Comparison of ENCODE assay signal across 8 cellular contexts in genomic region chr9:71806916-71807315, GRCh38. TPM values are rescaled to one million over a fixed set of nuclear protein-coding genes. Genes with fewer than 3 reads are reported as not detected.
A peak's percentile ranks its signal among the peaks of the same experiment; 100 is the strongest.
DNase-seq lines count a peak whose midpoint lies in the region; ATAC-seq and TF ChIP-seq lines count a peak whose summit lies in the region.

No MANE protein-coding gene starts in this region.

- intact Hi-C loops in breast epithelium (cut with DNase I; ENCODE audit: low total_unique reads) = no loop called here

- no peak overlapping the region for H3K27ac ChIP-seq in breast epithelium

- H3K9me3 ChIP-seq in breast epithelium = no peaks in the 10 kb centered on the region

- H3K4me3 ChIP-seq in AG09309 (ENCODE audit: control insufficient read depth, low read depth, low read length) (no peak overlapping the region), breast epithelium (no peak overlapping the region)

- H3K36me3 ChIP-seq in breast epithelium = no peaks in the 10 kb centered on the region

- ATAC-seq in GM18520 (IDR thresholded peaks at IDR 0.05; ENCODE audit: unreplicated experiment) (peak; percentile 89), HG03025 (IDR thresholded peaks at IDR 0.05; ENCODE audit: low FRiP score, unreplicated experiment) (peak; percentile 85)

- H3K4me1 ChIP-seq in breast epithelium = no peaks in the 10 kb centered on the region

- no peaks in the 10 kb centered on the region for H3K27me3 ChIP-seq in breast epithelium

- no peak for TF ChIP-seq POLR2A in breast epithelium (IDR thresholded peaks at IDR 0.05)

- DNase-seq in AG09309 (ENCODE audit: low read depth) (no peak), NCI-H1930 (lab: John Stamatoyannopoulos, UW) (peak; percentile 51 to 59), UCSD-AML1 (lab: John Stamatoyannopoulos, UW; ENCODE audit: unreplicated experiment) (peak; percentile 54), breast epithelium (ENCODE audit: low spot score in 2 of 2) (peak in 1 of 2 donors; percentile 37), islet precursor cell (peak; percentile 87)
- peak; percentile 27 to 58 for DNase-seq in stimulated activated CD4-positive, alpha-beta T cell treated with anti-CD3 and anti-CD28 coated beads, Interleukin-4, amount 100 ng/mL, for 4 hours

- TF ChIP-seq CTCF in AG09309 (IDR thresholded peaks at IDR 0.05; ENCODE audit: control insufficient read depth, insufficient read depth, low read depth, low read length, missing control alignments) (peak; percentile 96), breast epithelium (IDR thresholded peaks at IDR 0.05) (peak in 2 of 3 donors; percentile 61 to 74)

RNA-seq across cellular contexts. Expression of gene CEMIP2, which starts 38.6 kb away (rescaled TPM):
- total RNA-seq in breast epithelium = 100 to 1,000 TPM in 1 of 3 donors, 10 to 100 TPM in 2; 79.0 to 144 (median 81.2) TPM
